28 cellular contexts compared by ENCODE assay signal in genomic region chr2:127840893-127841292, GRCh38.
"Had no signal": no experiment of that assay in that cellular context is flagged by ENCODE, and none has a peak within 500 bp of the region (broad histone marks: within the 10 kb centered on the region; RNA-seq: fewer than 3 reads in every experiment).

No MANE protein-coding gene starts in this region.

- H3K9me3 ChIP-seq: stomach, suprapubic skin, testis, thoracic aorta, thyroid gland, tibial artery, tibial nerve, transverse colon, upper lobe of left lung, upper lobe of right lung, uterus, vagina had no signal

- H3K4me1 ChIP-seq: stomach, suprapubic skin, testis, tibial artery, tibial nerve, transverse colon, upper lobe of left lung, upper lobe of right lung, uterus, vagina had no signal

- H3K4me1 Mint-ChIP-seq: stimulated activated effector memory CD8-positive, alpha-beta T cell treated with anti-CD3 and anti-CD28 coated beads, Interleukin-12 subunit alpha, Interleukin-12 subunit beta, amount 100 ng/mL, for 72 hours; stimulated activated memory B cell treated with anti-CD40 and anti-IgM and Interleukin-4, amounts not matched to agents 10 μg/mL and 1 μg/mL and 100 μg/mL, for 72 hours; stimulated activated naive CD8-positive, alpha-beta T cell treated with anti-CD3 and anti-CD28 coated beads, Interleukin-15, amount 100 ng/mL, for 72 hours had no signal

- H3K27me3 ChIP-seq: stomach, suprapubic skin, testis, thyroid gland, tibial artery, tibial nerve, transverse colon, upper lobe of left lung, upper lobe of right lung, uterus, vagina had no signal

- DNase-seq: stimulated activated CD4-positive, alpha-beta T cell treated with anti-CD3 and anti-CD28 coated beads, Interleukin-2, amount 100 ng/mL, for 48 hours; stimulated activated CD4-positive, alpha-beta T cell treated with anti-CD3 and anti-CD28 coated beads, Interleukin-4, amount 100 ng/mL, for 1 hour; stimulated activated CD4-positive, alpha-beta T cell treated with anti-CD3 and anti-CD28 coated beads, Interleukin-4, amount 100 ng/mL, for 24 hours; stimulated activated CD4-positive, alpha-beta T cell treated with anti-CD3 and anti-CD28 coated beads, Interleukin-4, amount 100 ng/mL, for 4 hours; stimulated activated CD8-positive, alpha-beta memory T cell treated with anti-CD3 and anti-CD28 coated beads, Interleukin-4, amount 100 ng/mL, for 48 hours; stimulated activated naive B cell treated with anti-CD40 and anti-IgM and Interleukin-4, amounts not matched to agents 10 μg/mL and 1 μg/mL and 100 μg/mL, for 72 hours; stimulated activated naive CD4-positive, alpha-beta T cell; stimulated activated naive CD4-positive, alpha-beta T cell treated with Interleukin-2 at 50 U/mL for 16 hours; stimulated activated naive CD8-positive, alpha-beta T cell treated with anti-CD3 and anti-CD28 coated beads, Interleukin-15, amount 100 ng/mL, for 72 hours; stimulated activated naive CD8-positive, alpha-beta T cell treated with anti-CD3 and anti-CD28 coated beads, Interleukin-15, Interleukin-2, amounts not matched to agents 100 U/mL and 50 U/mL, for 24 hours; stomach; substantia nigra; testis; thyroid gland; tibial artery; transverse colon; trophoblast cell; upper lobe of right lung; uterus had no signal

- H3K4me3 Mint-ChIP-seq: stimulated activated effector memory CD8-positive, alpha-beta T cell treated with anti-CD3 and anti-CD28 coated beads, Interleukin-12 subunit alpha, Interleukin-12 subunit beta, amount 100 ng/mL, for 72 hours; stimulated activated memory B cell treated with anti-CD40 and anti-IgM and Interleukin-4, amounts not matched to agents 10 μg/mL and 1 μg/mL and 100 μg/mL, for 72 hours; stimulated activated naive B cell treated with anti-CD40 and anti-IgM and Interleukin-4, amounts not matched to agents 10 μg/mL and 1 μg/mL and 100 μg/mL, for 72 hours; stimulated activated naive CD8-positive, alpha-beta T cell treated with anti-CD3 and anti-CD28 coated beads, Interleukin-15, amount 100 ng/mL, for 72 hours; stimulated activated naive CD8-positive, alpha-beta T cell treated with anti-CD3 and anti-CD28 coated beads, Interleukin-15, Interleukin-2, amounts not matched to agents 100 ng/mL and 50 ng/mL, for 24 hours; type B pancreatic cell had no signal

- H3K27me3 Mint-ChIP-seq: stimulated activated memory B cell treated with anti-CD40 and anti-IgM and Interleukin-4, amounts not matched to agents 10 μg/mL and 1 μg/mL and 100 μg/mL, for 72 hours; stimulated activated naive B cell treated with anti-CD40 and anti-IgM and Interleukin-4, amounts not matched to agents 10 μg/mL and 1 μg/mL and 100 μg/mL, for 72 hours; stimulated activated naive CD8-positive, alpha-beta T cell treated with anti-CD3 and anti-CD28 coated beads, Interleukin-15, amount 100 ng/mL, for 72 hours; stimulated activated naive CD8-positive, alpha-beta T cell treated with anti-CD3 and anti-CD28 coated beads, Interleukin-15, Interleukin-2, amounts not matched to agents 100 ng/mL and 50 ng/mL, for 24 hours; type B pancreatic cell had no signal

- H3K4me3 ChIP-seq: stomach, suprapubic skin, testis, thoracic aorta, thyroid gland, tibial artery, tibial nerve, transverse colon, upper lobe of left lung, upper lobe of right lung, uterus, vagina had no signal

- H3K27ac ChIP-seq: stomach, suprapubic skin, testis, thoracic aorta, thyroid gland, tibial artery, tibial nerve, transverse colon, upper lobe of left lung, upper lobe of right lung, uterus, vagina had no signal

- H3K9me3 Mint-ChIP-seq: stimulated activated effector memory CD8-positive, alpha-beta T cell treated with anti-CD3 and anti-CD28 coated beads, Interleukin-12 subunit alpha, Interleukin-12 subunit beta, amount 100 ng/mL, for 72 hours; stimulated activated memory B cell treated with anti-CD40 and anti-IgM and Interleukin-4, amounts not matched to agents 10 μg/mL and 1 μg/mL and 100 μg/mL, for 72 hours; stimulated activated naive B cell treated with anti-CD40 and anti-IgM and Interleukin-4, amounts not matched to agents 10 μg/mL and 1 μg/mL and 100 μg/mL, for 72 hours; stimulated activated naive CD8-positive, alpha-beta T cell treated with anti-CD3 and anti-CD28 coated beads, Interleukin-15, amount 100 ng/mL, for 72 hours; stimulated activated naive CD8-positive, alpha-beta T cell treated with anti-CD3 and anti-CD28 coated beads, Interleukin-15, Interleukin-2, amounts not matched to agents 100 ng/mL and 50 ng/mL, for 24 hours; type B pancreatic cell had no signal

- H3K36me3 ChIP-seq: uterus, vagina had no signal

- H3K27ac Mint-ChIP-seq: stimulated activated effector memory CD8-positive, alpha-beta T cell treated with anti-CD3 and anti-CD28 coated beads, Interleukin-12 subunit alpha, Interleukin-12 subunit beta, amount 100 ng/mL, for 72 hours; stimulated activated memory B cell treated with anti-CD40 and anti-IgM and Interleukin-4, amounts not matched to agents 10 μg/mL and 1 μg/mL and 100 μg/mL, for 72 hours; stimulated activated naive B cell treated with anti-CD40 and anti-IgM and Interleukin-4, amounts not matched to agents 10 μg/mL and 1 μg/mL and 100 μg/mL, for 72 hours; stimulated activated naive CD8-positive, alpha-beta T cell treated with anti-CD3 and anti-CD28 coated beads, Interleukin-15, amount 100 ng/mL, for 72 hours; stimulated activated naive CD8-positive, alpha-beta T cell treated with anti-CD3 and anti-CD28 coated beads, Interleukin-15, Interleukin-2, amounts not matched to agents 100 ng/mL and 50 ng/mL, for 24 hours; type B pancreatic cell had no signal
